Comparison of ENCODE assay signal across 1 cellular context in genomic region chr6:134950482-134950881, GRCh38.
TF ChIP-seq lines count a peak whose summit lies in the region.

No MANE protein-coding gene starts in this region.

TF ChIP-seq in SK-N-SH treated with all-trans-retinoic acid at 6 μM for 48 hours, 23 proteins besides CTCF, POLR2A, EP300 and RAD21 (continued from another document):
- TF ChIP-seq POU6F1 (CRISPR knock-in tag; IDR thresholded peaks at IDR 0.05; ENCODE audit: borderline replicate concordance, low read depth) (no peak), ZFP3 (CRISPR knock-in tag; IDR thresholded peaks at IDR 0.05) (no peak), ZNF70 (CRISPR knock-in tag; IDR thresholded peaks at IDR 0.05) (no peak), CSDC2 (CRISPR knock-in tag; IDR thresholded peaks at IDR 0.05) (no peak), ARNTL (CRISPR knock-in tag; IDR thresholded peaks at IDR 0.05; ENCODE audit: borderline replicate concordance, low read depth) (no peak), ZNF8 (CRISPR knock-in tag; IDR thresholded peaks at IDR 0.05) (no peak), CSRNP3 (CRISPR knock-in tag; IDR thresholded peaks at IDR 0.05) (no peak), TCF4 (CRISPR knock-in tag; IDR thresholded peaks at IDR 0.05; ENCODE audit: borderline replicate concordance) (no peak), RARB (CRISPR knock-in tag; IDR thresholded peaks at IDR 0.05) (no peak), ISL1 (CRISPR knock-in tag; IDR thresholded peaks at IDR 0.05) (no peak), TSHZ2 (CRISPR knock-in tag; IDR thresholded peaks at IDR 0.05) (no peak)
TF ChIP-seq in SK-N-SH treated with all-trans-retinoic acid at 6 μM for 48 hours: peak in this region for 0.
